18 cellular contexts compared by ENCODE assay signal in the genomic region with DNA sequence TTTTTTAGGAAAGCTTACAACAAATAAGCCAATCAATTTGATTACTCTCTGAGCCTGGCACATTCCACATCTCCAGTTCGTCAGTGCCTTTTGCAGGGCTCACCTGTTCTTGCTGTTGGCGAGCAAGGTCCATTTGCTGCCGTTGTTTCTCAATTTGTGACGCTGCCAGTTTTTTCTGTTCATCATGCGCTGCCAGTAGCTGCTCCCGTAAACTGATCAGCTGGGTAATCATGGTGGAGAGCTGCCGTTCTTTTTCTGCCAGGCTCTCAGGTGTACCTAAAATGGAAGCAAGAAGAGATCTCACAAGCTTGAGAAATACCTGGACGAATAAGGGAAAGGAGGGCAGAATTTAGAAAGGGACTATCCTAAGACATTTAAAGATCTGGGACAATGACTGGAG.
"Had no signal": no experiment of that assay in that cellular context is flagged by ENCODE, and none has a peak within 500 bp of the region (broad histone marks: within the 10 kb centered on the region; RNA-seq: fewer than 3 reads in every experiment).

No MANE protein-coding gene starts in this region.

- H3K4me1 ChIP-seq: ascending aorta had no signal

- H3K9me3 ChIP-seq: ascending aorta, heart left ventricle, right atrium auricular region had no signal

- FAIRE-seq: frontal cortex had no signal

- H3K27ac Mint-ChIP-seq: activated naive CD8-positive, alpha-beta T cell treated with anti-CD3 and anti-CD28 coated beads, Interleukin-2, amount 50 U/mL, for 24 hours; effector memory CD8-positive, alpha-beta T cell; natural killer cell treated with Interleukin-12 subunit alpha and Interleukin-12 subunit beta and Interleukin-15 and Interleukin-18, amount 100 ng/mL, for 72 hours had no signal

- H3K4me2 ChIP-seq: smooth muscle cell had no signal

- H3K4me3 Mint-ChIP-seq: activated naive CD8-positive, alpha-beta T cell treated with anti-CD3 and anti-CD28 coated beads, Interleukin-2, amount 50 U/mL, for 24 hours; effector memory CD8-positive, alpha-beta T cell; natural killer cell treated with Interleukin-12 subunit alpha and Interleukin-12 subunit beta and Interleukin-15 and Interleukin-18, amount 100 ng/mL, for 72 hours had no signal

- DNase-seq: activated CD4-positive, alpha-beta T cell treated with anti-CD3 and anti-CD28 coated beads, Interleukin-2, amount 50 U/mL, for 1 hour; activated CD8-positive, alpha-beta memory T cell treated with anti-CD3 and anti-CD28 coated beads for 24 hours; activated naive CD4-positive, alpha-beta T cell treated with Interleukin-2 at 50 U/mL for 16 hours; activated naive CD8-positive, alpha-beta T cell treated with anti-CD3 and anti-CD28 coated beads, Interleukin-2, amount 50 U/mL, for 24 hours; dermis blood vessel endothelial cell; effector memory CD8-positive, alpha-beta T cell; heart left ventricle; posterior cingulate gyrus; stimulated activated CD4-positive, alpha-beta T cell treated with anti-CD3 and anti-CD28 coated beads, Interleukin-4, amount 100 ng/mL, for 4 hours; stimulated activated CD8-positive, alpha-beta memory T cell treated with anti-CD3 and anti-CD28 coated beads, Interleukin-4, amount 100 ng/mL, for 48 hours; stimulated activated naive CD4-positive, alpha-beta T cell treated with Interleukin-2 at 50 U/mL for 16 hours; T-helper 9 cell; trophoblast cell had no signal

- H3K36me3 Mint-ChIP-seq: natural killer cell treated with Interleukin-12 subunit alpha and Interleukin-12 subunit beta and Interleukin-15 and Interleukin-18, amount 100 ng/mL, for 72 hours had no signal

- H3K4me1 Mint-ChIP-seq: activated naive CD8-positive, alpha-beta T cell treated with anti-CD3 and anti-CD28 coated beads, Interleukin-2, amount 50 U/mL, for 24 hours had no signal

- H3K27me3 Mint-ChIP-seq: activated naive CD8-positive, alpha-beta T cell treated with anti-CD3 and anti-CD28 coated beads, Interleukin-2, amount 50 U/mL, for 24 hours; effector memory CD8-positive, alpha-beta T cell had no signal

- H3K9me3 Mint-ChIP-seq: activated naive CD8-positive, alpha-beta T cell treated with anti-CD3 and anti-CD28 coated beads, Interleukin-2, amount 50 U/mL, for 24 hours had no signal

- H3K36me3 ChIP-seq: ascending aorta, right atrium auricular region had no signal

- H3K27ac ChIP-seq: ascending aorta, heart left ventricle, right atrium auricular region had no signal

- H3K4me3 ChIP-seq: ascending aorta, heart left ventricle, right atrium auricular region, smooth muscle cell had no signal

- H3K27me3 ChIP-seq: ascending aorta, heart left ventricle, right atrium auricular region had no signal
